21 cellular contexts compared by ENCODE assay signal in the genomic region with DNA sequence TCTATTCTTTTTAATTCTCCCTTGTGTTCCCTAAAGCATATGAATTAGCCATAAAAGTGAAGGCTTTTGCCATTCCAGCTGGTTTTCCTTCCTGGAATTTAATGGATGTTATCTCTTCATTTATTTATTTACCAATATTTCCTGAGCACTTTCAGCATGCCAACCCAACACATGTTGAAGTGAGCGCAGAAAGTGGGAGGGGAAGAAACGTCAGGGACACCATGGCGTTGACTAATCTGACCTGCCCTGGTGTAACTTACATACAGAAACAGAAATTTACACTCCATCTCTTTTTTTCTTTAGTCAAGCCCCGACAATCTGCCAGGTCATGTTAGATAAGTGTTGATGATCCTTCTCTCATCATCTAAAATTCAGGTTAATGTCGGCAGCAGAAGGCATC.
"Had no signal": no experiment of that assay in that cellular context is flagged by ENCODE, and none has a peak within 500 bp of the region (broad histone marks: within the 10 kb centered on the region; RNA-seq: fewer than 3 reads in every experiment).

No MANE protein-coding gene starts in this region.

- H3K27ac ChIP-seq: gastrocnemius medialis, heart right ventricle, left ventricle myocardium inferior, lower lobe of right lung, neutrophil, psoas muscle, right lobe of liver, suprapubic skin, thyroid gland had no signal

- H3K27ac Mint-ChIP-seq: endodermal cell; memory B cell; stimulated activated effector memory CD8-positive, alpha-beta T cell treated with anti-CD3 and anti-CD28 coated beads, Interleukin-12 subunit alpha, Interleukin-12 subunit beta, amount 100 ng/mL, for 72 hours; type B pancreatic cell had no signal

- H3K9me3 Mint-ChIP-seq: endodermal cell; naive thymus-derived CD4-positive, alpha-beta T cell; stimulated activated effector memory CD8-positive, alpha-beta T cell treated with anti-CD3 and anti-CD28 coated beads, Interleukin-12 subunit alpha, Interleukin-12 subunit beta, amount 100 ng/mL, for 72 hours had no signal

- H3K9me3 ChIP-seq: gastrocnemius medialis, heart right ventricle, left ventricle myocardium inferior, lower lobe of right lung, neutrophil, psoas muscle, right lobe of liver, suprapubic skin, thyroid gland had no signal

- H3K27me3 ChIP-seq: gastrocnemius medialis, heart right ventricle, neutrophil, right lobe of liver, suprapubic skin, thyroid gland had no signal

- H3K36me3 Mint-ChIP-seq: memory B cell had no signal

- H3K36me3 ChIP-seq: gastrocnemius medialis, heart right ventricle, left ventricle myocardium inferior, lower lobe of right lung, neutrophil, right lobe of liver, suprapubic skin, thyroid gland had no signal

- DNase-seq: effector CD4-positive, alpha-beta T cell; endodermal cell; gastrocnemius medialis; heart right ventricle; hypothalamus; islet precursor cell; left ventricle myocardium inferior; lower lobe of right lung; naive thymus-derived CD4-positive, alpha-beta T cell; psoas muscle; retina; right lobe of liver; stimulated activated CD4-positive, alpha-beta T cell treated with anti-CD3 and anti-CD28 coated beads, Interleukin-4, amount 100 ng/mL, for 1 hour; stimulated activated CD8-positive, alpha-beta memory T cell treated with anti-CD3 and anti-CD28 coated beads, Interleukin-4, amount 100 ng/mL, for 48 hours; stimulated activated naive CD8-positive, alpha-beta T cell treated with anti-CD3 and anti-CD28 coated beads, Interleukin-15, Interleukin-2, amounts not matched to agents 100 U/mL and 50 U/mL, for 24 hours; thyroid gland had no signal

- H3K4me1 Mint-ChIP-seq: memory B cell; stimulated activated effector memory CD8-positive, alpha-beta T cell treated with anti-CD3 and anti-CD28 coated beads, Interleukin-12 subunit alpha, Interleukin-12 subunit beta, amount 100 ng/mL, for 72 hours had no signal

- H3K4me1 ChIP-seq: gastrocnemius medialis, left ventricle myocardium inferior, psoas muscle, right lobe of liver, thyroid gland had no signal

- ATAC-seq: gastrocnemius medialis; heart right ventricle; lower lobe of right lung; naive thymus-derived CD4-positive, alpha-beta T cell; psoas muscle; right lobe of liver; stimulated activated effector memory CD8-positive, alpha-beta T cell treated with anti-CD3 and anti-CD28 coated beads, Interleukin-12 subunit alpha, Interleukin-12 subunit beta, amount 100 ng/mL, for 72 hours; stimulated activated naive CD8-positive, alpha-beta T cell treated with anti-CD3 and anti-CD28 coated beads, Interleukin-15, Interleukin-2, amounts not matched to agents 100 U/mL and 50 U/mL, for 24 hours had no signal

- H3K4me3 ChIP-seq: gastrocnemius medialis, heart right ventricle, left ventricle myocardium inferior, lower lobe of right lung, psoas muscle, right lobe of liver, suprapubic skin, thyroid gland had no signal

- H3K4me3 Mint-ChIP-seq: endodermal cell; memory B cell; naive thymus-derived CD4-positive, alpha-beta T cell; stimulated activated effector memory CD8-positive, alpha-beta T cell treated with anti-CD3 and anti-CD28 coated beads, Interleukin-12 subunit alpha, Interleukin-12 subunit beta, amount 100 ng/mL, for 72 hours; type B pancreatic cell had no signal

- H3K27me3 Mint-ChIP-seq: memory B cell; naive thymus-derived CD4-positive, alpha-beta T cell; type B pancreatic cell had no signal
